8 cellular contexts compared by ENCODE assay signal in the genomic region with DNA sequence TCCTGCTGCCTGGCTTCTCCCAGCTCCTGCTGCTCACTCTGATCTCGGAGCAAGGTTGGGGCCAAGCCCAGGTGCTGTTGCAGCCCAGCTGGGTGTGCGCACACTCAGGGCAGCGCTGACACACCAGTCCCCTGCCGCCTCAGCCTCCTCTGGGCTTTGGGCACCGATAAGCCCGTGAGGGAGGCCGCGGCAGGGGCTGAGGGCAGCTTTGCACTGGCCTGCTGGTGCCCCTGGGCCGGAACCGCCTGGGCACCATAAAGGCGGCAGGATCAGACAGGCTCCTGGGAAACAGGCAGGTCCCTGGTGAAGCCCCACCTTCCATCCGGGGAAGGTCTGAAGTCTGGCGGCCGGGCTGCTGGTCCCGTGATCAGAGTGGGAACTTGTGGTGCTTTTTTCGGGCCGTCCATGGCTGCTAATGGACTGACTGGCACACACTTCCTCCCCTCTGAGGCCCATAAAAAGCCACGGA. TPM values are rescaled to one million over a fixed set of nuclear protein-coding genes. Genes with fewer than 3 reads are reported as not detected.
DNase-seq lines count a peak whose midpoint lies in the region; ATAC-seq and TF ChIP-seq lines count a peak whose summit lies in the region.

No MANE protein-coding gene starts in this region.

- H3K4me1 Mint-ChIP-seq in activated CD4-positive, alpha-beta T cell treated with anti-CD3 and anti-CD28 coated beads for 36 hours, result peaks cover 2% of the 10 kb centered on the region
- H3K4me1 Mint-ChIP-seq in activated CD4-positive, alpha-beta T cell treated with anti-CD3 and anti-CD28 coated beads, Interleukin-2, amount 10 ng/mL, durations not matched to agents 7 days and 5 days, result peaks cover 14% of the 10 kb centered on the region

- H3K27ac ChIP-seq in lower lobe of right lung, result peak overlapping the region; percentile 31
- peak overlapping the region in 1 of 4 donors; percentile 55 for H3K27ac ChIP-seq in upper lobe of left lung

- TF ChIP-seq EP300 in upper lobe of left lung (IDR thresholded peaks at IDR 0.05), result no peak

- no peaks in the 10 kb centered on the region for H3K9me3 Mint-ChIP-seq in activated CD4-positive, alpha-beta T cell treated with anti-CD3 and anti-CD28 coated beads for 36 hours (ENCODE audit: low read depth)
- no peaks in the 10 kb centered on the region for H3K9me3 Mint-ChIP-seq in activated CD4-positive, alpha-beta T cell treated with anti-CD3 and anti-CD28 coated beads, Interleukin-2, amount 10 ng/mL, durations not matched to agents 7 days and 5 days

- H3K36me3 ChIP-seq in lower lobe of right lung, result no peaks in the 10 kb centered on the region
- H3K36me3 ChIP-seq in upper lobe of left lung, result no peaks in the 10 kb centered on the region

- 30 to 62% methylated on average over 2 to 16 of the region's 18 CpGs for whole genome bisulfite sequencing in upper lobe of left lung, 2 donors

- TF ChIP-seq CTCF in astrocyte of the spinal cord (IDR thresholded peaks at IDR 0.05; ENCODE audit: low read depth, low read length) (no peak), lower lobe of right lung (IDR thresholded peaks at IDR 0.05) (no peak), upper lobe of left lung (IDR thresholded peaks at IDR 0.05) (no peak)

- peaks cover 4% of the 10 kb centered on the region for H3K27me3 ChIP-seq in lower lobe of right lung (ENCODE audit: low read depth)
- H3K27me3 ChIP-seq in upper lobe of left lung, result peaks cover 0 to 4% (median 0%) of the 10 kb centered on the region in 4 donors

- H3K9me3 ChIP-seq in lower lobe of right lung, result no peaks in the 10 kb centered on the region
- H3K9me3 ChIP-seq in upper lobe of left lung, result no peaks in the 10 kb centered on the region

- in situ Hi-C loops in astrocyte of the spinal cord (cut with HindIII; ENCODE audit: low sequenced_read_pairs), result no loop called here

- H3K4me3 ChIP-seq in astrocyte of the spinal cord (ENCODE audit: low read depth, low read length) (peak overlapping the region; percentile 46), lower lobe of right lung (peak overlapping the region; percentile 55), upper lobe of left lung (peak overlapping the region in 3 of 4 donors; percentile 37 to 56 (median 52))

- H3K4me1 ChIP-seq in lower lobe of right lung (peaks cover 16% of the 10 kb centered on the region), upper lobe of left lung (peaks cover 0 to 17% (median 3%) of the 10 kb centered on the region in 4 donors)

- H3K4me3 Mint-ChIP-seq in activated CD4-positive, alpha-beta T cell treated with anti-CD3 and anti-CD28 coated beads for 36 hours, result peak overlapping the region; percentile 10
- H3K4me3 Mint-ChIP-seq in activated CD4-positive, alpha-beta T cell treated with anti-CD3 and anti-CD28 coated beads, Interleukin-2, amount 10 ng/mL, durations not matched to agents 7 days and 5 days, result no peak overlapping the region

- CTCF ChIA-PET in activated CD4-positive, alpha-beta T cell treated with anti-CD3 and anti-CD28 coated beads for 36 hours (lab: Charles Lee), result interaction anchor here (0.8 to 9.6 kb wide), 6 partner anchors 8 to 188 kb away, joined by 3 to 222 read pairs (median 6); a partner anchor contains a TSS
- CTCF ChIA-PET in activated CD4-positive, alpha-beta T cell treated with anti-CD3 and anti-CD28 coated beads, Interleukin-2, amount 10 ng/mL, durations not matched to agents 7 days and 5 days (lab: Charles Lee), result interaction anchor here (1.5 to 2.2 kb wide), 2 partner anchors 31 to 186 kb away, joined by 6 read pairs; no protein-coding TSS in a partner anchor

- POLR2A ChIA-PET in activated CD4-positive, alpha-beta T cell treated with anti-CD3 and anti-CD28 coated beads for 36 hours (lab: Charles Lee), result interaction anchor here (0.7 kb wide), 1 partner anchor 140 kb away, joined by 3 read pairs; no protein-coding TSS in a partner anchor
- POLR2A ChIA-PET in activated CD4-positive, alpha-beta T cell treated with anti-CD3 and anti-CD28 coated beads, Interleukin-2, amount 10 ng/mL, durations not matched to agents 7 days and 5 days (lab: Charles Lee), result no interaction called here

- peaks cover 21% of the 10 kb centered on the region for H3K27me3 Mint-ChIP-seq in activated CD4-positive, alpha-beta T cell treated with anti-CD3 and anti-CD28 coated beads for 36 hours
- peaks cover 39% of the 10 kb centered on the region for H3K27me3 Mint-ChIP-seq in activated CD4-positive, alpha-beta T cell treated with anti-CD3 and anti-CD28 coated beads, Interleukin-2, amount 10 ng/mL, durations not matched to agents 7 days and 5 days

- no peak for TF ChIP-seq POLR2A in upper lobe of left lung (IDR thresholded peaks at IDR 0.05)

- intact Hi-C loops in activated CD4-positive, alpha-beta T cell treated with anti-CD3 and anti-CD28 coated beads for 36 hours (cut with DNase I, micrococcal nuclease), result loop anchor here (5.0 to 10.0 kb wide), 2 partner anchors 128 to 595 kb away; a partner anchor contains a TSS
- intact Hi-C loops in lower lobe of right lung (cut with DNase I), result no loop called here

- ATAC-seq in activated CD4-positive, alpha-beta T cell treated with anti-CD3 and anti-CD28 coated beads for 36 hours, result peak; percentile 65
- ATAC-seq in lower lobe of right lung (peak; percentile 83 to 87), upper lobe of left lung (ENCODE audit: low FRiP score in 2 of 2) (peak; percentile 64 to 81), HG03469 (IDR thresholded peaks at IDR 0.05; ENCODE audit: unreplicated experiment) (no peak)

- H3K36me3 Mint-ChIP-seq in activated CD4-positive, alpha-beta T cell treated with anti-CD3 and anti-CD28 coated beads for 36 hours (ENCODE audit: low read depth), result no peaks in the 10 kb centered on the region
- no peaks in the 10 kb centered on the region for H3K36me3 Mint-ChIP-seq in activated CD4-positive, alpha-beta T cell treated with anti-CD3 and anti-CD28 coated beads, Interleukin-2, amount 10 ng/mL, durations not matched to agents 7 days and 5 days (ENCODE audit: low read depth)

- peak; percentile 28 for DNase-seq in activated CD4-positive, alpha-beta T cell treated with anti-CD3 and anti-CD28 coated beads for 36 hours
- DNase-seq in activated CD4-positive, alpha-beta T cell treated with anti-CD3 and anti-CD28 coated beads, Interleukin-2, amount 10 ng/mL, durations not matched to agents 7 days and 5 days, result no peak
- DNase-seq in astrocyte of the spinal cord (ENCODE audit: low read depth, low spot score) (no peak), lower lobe of right lung (peak; percentile 63), upper lobe of left lung (peak in 1 of 2 donors; percentile 57), NCI-H1417 treated with DMSO at 0.1 percent for 48 hours (lab: John Stamatoyannopoulos, UW) (no peak), SHP77 treated with DMSO at 0.1 percent for 48 hours (lab: John Stamatoyannopoulos, UW) (no peak)

- no peak overlapping the region for H3K27ac Mint-ChIP-seq in activated CD4-positive, alpha-beta T cell treated with anti-CD3 and anti-CD28 coated beads for 36 hours
- no peak overlapping the region for H3K27ac Mint-ChIP-seq in activated CD4-positive, alpha-beta T cell treated with anti-CD3 and anti-CD28 coated beads, Interleukin-2, amount 10 ng/mL, durations not matched to agents 7 days and 5 days

RNA-seq across cellular contexts. Expression of a gene that starts 14.1 kb away (rescaled TPM):
- total RNA-seq in activated CD4-positive, alpha-beta T cell treated with anti-CD3 and anti-CD28 coated beads for 36 hours, result under 1 TPM; 0.16 to 0.30 TPM
- 1 to 10 TPM in 1 of 2 experiments, under 1 TPM in 1; 0.96 to 1.2 TPM for total RNA-seq in activated CD4-positive, alpha-beta T cell treated with anti-CD3 and anti-CD28 coated beads, Interleukin-2, amount 10 ng/mL, durations not matched to agents 7 days and 5 days
- total RNA-seq in lower lobe of right lung, result 2.5 TPM
- total RNA-seq in upper lobe of left lung, result 1 to 10 TPM; 1.5 to 7.3 (median 4.0) TPM

Comparison
In these comparisons a context has a peak if more than half of its experiments do, and no peak if none do; other contexts are left out.
1. DNase-seq: peak in activated CD4-positive, alpha-beta T cell treated with anti-CD3 and anti-CD28 coated beads for 36 hours (single experiment) and lower lobe of right lung (single experiment); none in activated CD4-positive, alpha-beta T cell treated with anti-CD3 and anti-CD28 coated beads, Interleukin-2, amount 10 ng/mL, durations not matched to agents 7 days and 5 days (single experiment), astrocyte of the spinal cord (single experiment), NCI-H1417 treated with DMSO at 0.1 percent for 48 hours (single experiment) and SHP77 treated with DMSO at 0.1 percent for 48 hours (single experiment).
2. Peak in every context shown above with its lines, with median percentiles within 50 percentile points of each other: H3K4me3 ChIP-seq.